8 cellular contexts compared by ENCODE assay signal in genomic region chr11:88175004-88175706, GRCh38. TPM values are rescaled to one million over a fixed set of nuclear protein-coding genes. Genes with fewer than 3 reads are reported as not detected.
DNase-seq lines count a peak whose midpoint lies in the region; ATAC-seq, FAIRE-seq and TF ChIP-seq lines count a peak whose summit lies in the region.

Gene RAB38, minus strand, starts transcription at chr11:88175443. Its CDS starts 59 bp downstream, at chr11:88175384.

- no peaks in the 10 kb centered on the region for H3K36me3 ChIP-seq in H7 (replicated peaks; ENCODE audit: control insufficient read depth, insufficient read depth, low read length)
- H3K36me3 ChIP-seq in astrocyte (ENCODE audit: insufficient read depth, low read length): no peaks in the 10 kb centered on the region
- H3K36me3 ChIP-seq in spleen: no peaks in the 10 kb centered on the region

- H3K27ac ChIP-seq in astrocyte (ENCODE audit: low read depth, low read length) (peak within 1 kb of the TSS; percentile 3), spleen (no peak within 1 kb of the TSS)

- WGBS in spleen, 5 donors: 3 to 9% (median 3%) methylated on average over 14 to 50 of the region's 50 CpGs

- intact Hi-C loops in spleen (cut with DNase I; ENCODE audit: low total_unique reads): no loop called here

- peak within 1 kb of the TSS; percentile 94 for H2AFZ ChIP-seq in astrocyte (ENCODE audit: low read depth, low read length)

- H3K4me3 ChIP-seq in GM12865 (ENCODE audit: low read depth, low read length) (peak within 1 kb of the TSS; percentile 57), H7 (ENCODE audit: insufficient read depth, low read depth, low read length) (peak within 1 kb of the TSS; percentile 59), astrocyte (ENCODE audit: insufficient read depth, low read depth, low read length) (peak within 1 kb of the TSS; percentile 70), spleen (peak within 1 kb of the TSS; percentile 11 to 68 (median 40))

- no peaks in the 10 kb centered on the region for H3K9me3 Mint-ChIP-seq in astrocyte (ENCODE audit: unreplicated experiment)

- no peaks in the 10 kb centered on the region for H4K20me1 ChIP-seq in astrocyte (ENCODE audit: insufficient read depth, low read length)

- H3K4me2 ChIP-seq in astrocyte (ENCODE audit: low read length): peak within 1 kb of the TSS; percentile 98

- H3K9me3 ChIP-seq in astrocyte (ENCODE audit: insufficient read depth, low read depth, low read length): no peaks in the 10 kb centered on the region
- H3K9me3 ChIP-seq in spleen: no peaks in the 10 kb centered on the region

- TF ChIP-seq POLR2A in spleen (IDR thresholded peaks at IDR 0.05): no peak

- DNase-seq in GM12865 (ENCODE audit: low read depth) (peak; percentile 59), H7 (peak; percentile 86), NCI-H526 (lab: John Stamatoyannopoulos, UW) (peak; percentile 67 to 89), astrocyte (ENCODE audit: low read depth) (peak; percentile 21), iPS-NIHi11 (ENCODE audit: low spot score) (peak; percentile 80), spleen (peak; percentile 77)
- DNase-seq in effector CD4-positive, alpha-beta T cell: no peak

- H3K79me2 ChIP-seq in astrocyte (ENCODE audit: insufficient read depth, low read length): no peaks in the 10 kb centered on the region

- H3K36me3 Mint-ChIP-seq in astrocyte (ENCODE audit: low read depth, unreplicated experiment): no peaks in the 10 kb centered on the region

- H3K27me3 Mint-ChIP-seq in astrocyte (ENCODE audit: low read depth, unreplicated experiment): no peaks in the 10 kb centered on the region

- no peaks in the 10 kb centered on the region; the same call in 1 of the 2 replicates for H3K27me3 ChIP-seq in H7 (ENCODE audit: control insufficient read depth, insufficient read depth, low read length)
- H3K27me3 ChIP-seq in astrocyte (ENCODE audit: insufficient read depth, low read length): peaks cover 2% of the 10 kb centered on the region
- H3K27me3 ChIP-seq in spleen (replicated peaks in 1 of 7): peaks cover 0 to 14% (median 0%) of the 10 kb centered on the region in 7 donors

- H3K27ac Mint-ChIP-seq in astrocyte (ENCODE audit: unreplicated experiment): peak within 1 kb of the TSS; percentile 66

- ATAC-seq in GM18861 (IDR thresholded peaks at IDR 0.05; ENCODE audit: unreplicated experiment): no peak

- peak within 1 kb of the TSS; percentile 72 for H3K9ac ChIP-seq in astrocyte (ENCODE audit: low read length)

- TF ChIP-seq CTCF in GM12865 (IDR thresholded peaks at IDR 0.05; ENCODE audit: insufficient read depth, low read depth, low read length, missing control alignments) (no peak), astrocyte (IDR thresholded peaks at IDR 0.05; ENCODE audit: insufficient read depth, low read depth, low read length) (no peak), spleen (IDR thresholded peaks at IDR 0.05 in 8 of 11, conservative IDR thresholded peaks at IDR 0.05 in 3 of 11) (no peak)

- peaks cover 15% of the 10 kb centered on the region for H3K4me1 Mint-ChIP-seq in astrocyte (ENCODE audit: low read depth, unreplicated experiment)

- H3K4me3 Mint-ChIP-seq in astrocyte (ENCODE audit: unreplicated experiment): peak within 1 kb of the TSS; percentile 85

- H3K4me1 ChIP-seq in astrocyte (ENCODE audit: insufficient read depth, low read length) (peaks cover 14% of the 10 kb centered on the region), spleen (peaks cover 0 to 22% (median 16%) of the 10 kb centered on the region in 6 donors)

- no peak for FAIRE-seq in astrocyte (lab: Jason Lieb, UNC)

RNA-seq across cellular contexts. Expression of gene RAB38, which starts in this region (rescaled TPM):
- total RNA-seq in H7 (2014; rRNA removed; shearing (Covaris generic)): 17.0 and 20.4 TPM in 2 replicates
- total RNA-seq in astrocyte: 3.2 TPM in 2 replicates
- 1 to 10 TPM in 6 of 7 donors, under 1 TPM in 1; 0.77 to 3.5 (median 2.0) TPM for total RNA-seq in spleen
- polyA plus RNA-seq in spleen: 1 to 10 TPM in 1 of 3 donors, under 1 TPM in 2; 0.73 to 1.8 (median 0.76) TPM
